Comparison of ENCODE assay signal across 20 cellular contexts in genomic region chr10:30823651-30824050, GRCh38.
A peak's percentile ranks its signal among the peaks of the same experiment; 100 is the strongest.
DNase-seq lines count a peak whose midpoint lies in the region; ATAC-seq and TF ChIP-seq lines count a peak whose summit lies in the region.
"Had no signal": no experiment of that assay in that cellular context is flagged by ENCODE, and none has a peak within 500 bp of the region (broad histone marks: within the 10 kb centered on the region; RNA-seq: fewer than 3 reads in every experiment).

No MANE protein-coding gene starts in this region.

- H3K4me3 ChIP-seq in upper lobe of right lung = no peak overlapping the region
- H3K4me3 ChIP-seq in heart left ventricle = no peak overlapping the region
- H3K4me3 ChIP-seq: BLaER1, HAP-1 had no signal

- WGBS in heart left ventricle, 4 donors = 89 to 92% (median 90%) methylated on average over 2 of the region's 2 CpGs

- H3K36me3 ChIP-seq in upper lobe of right lung (no peaks in the 10 kb centered on the region), heart left ventricle (no peaks in the 10 kb centered on the region)
- H3K36me3 ChIP-seq: BLaER1, HAP-1 had no signal

- TF ChIP-seq POLR2A in heart left ventricle (IDR thresholded peaks at IDR 0.05) = no peak

- H3K27ac ChIP-seq in upper lobe of right lung = no peak overlapping the region
- H3K27ac ChIP-seq in heart left ventricle = no peak overlapping the region
- H3K27ac ChIP-seq: 22Rv1, BLaER1, C4-2B had no signal

- no peak for TF ChIP-seq CTCF in upper lobe of right lung (IDR thresholded peaks at IDR 0.05)
- no peak for TF ChIP-seq CTCF in heart left ventricle (IDR thresholded peaks at IDR 0.05)

- H3K27me3 ChIP-seq in upper lobe of right lung (no peaks in the 10 kb centered on the region), heart left ventricle (no peaks in the 10 kb centered on the region)
- H3K27me3 ChIP-seq: BLaER1 had no signal

- H3K9me3 ChIP-seq in upper lobe of right lung (no peaks in the 10 kb centered on the region), heart left ventricle (no peaks in the 10 kb centered on the region)
- H3K9me3 ChIP-seq: BLaER1, Caco-2, HAP-1 had no signal

- DNase-seq in DMS 273 (lab: John Stamatoyannopoulos, UW; ENCODE audit: unreplicated experiment) (peak; percentile 38), DMS 273 treated with DMSO at 0.1 percent for 48 hours (lab: John Stamatoyannopoulos, UW) (no peak), cardiac septum (ENCODE audit: low spot score) (peak; percentile 12), left cardiac atrium (no peak), sciatic nerve (ENCODE audit: low spot score) (peak; percentile 19), upper lobe of right lung (peak; percentile 27), heart left ventricle (no peak)
- DNase-seq: Caco-2; CD4-positive, CD25-positive, alpha-beta regulatory T cell; CD8-positive, alpha-beta T cell; DMS53; DMS79 treated with DMSO at 0.1 percent for 48 hours; GF-D8; GOT3; HFFc6 had no signal

- intact Hi-C loops in cardiac septum (cut with DNase I) = no loop called here
- intact Hi-C loops in left cardiac atrium (cut with DNase I) = no loop called here
- intact Hi-C loops in sciatic nerve (cut with DNase I) = no loop called here
- intact Hi-C loops in upper lobe of right lung (cut with DNase I) = no loop called here
- intact Hi-C loops in heart left ventricle (cut with DNase I) = loop anchor here in 1 of 10 donors (5.0 kb wide), 1 partner anchor 69 kb away; no protein-coding TSS in a partner anchor

- ATAC-seq in left cardiac atrium = no peak
- ATAC-seq in sciatic nerve = no peak
- no peak for ATAC-seq in upper lobe of right lung
- ATAC-seq in heart left ventricle = no peak
- ATAC-seq in GM19463 (IDR thresholded peaks at IDR 0.05; ENCODE audit: unreplicated experiment) = no peak
- ATAC-seq: CD8-positive, alpha-beta T cell had no signal

- H3K4me1 ChIP-seq in upper lobe of right lung = peaks cover 26% of the 10 kb centered on the region
- H3K4me1 ChIP-seq in heart left ventricle = peaks cover 0 to 44% (median 19%) of the 10 kb centered on the region in 12 donors
- H3K4me1 ChIP-seq: Caco-2, HAP-1 had no signal

Comparison
In these comparisons a context has a peak if more than half of its experiments do, and no peak if none do; other contexts are left out.
1. DNase-seq: peak in DMS 273 (single experiment), cardiac septum (single experiment), sciatic nerve (single experiment) and upper lobe of right lung (single experiment); none in DMS 273 treated with DMSO at 0.1 percent for 48 hours (single experiment), left cardiac atrium (single experiment) and heart left ventricle (0 of 5).